Comparison of ENCODE assay signal across 1 cellular context in the genomic region with DNA sequence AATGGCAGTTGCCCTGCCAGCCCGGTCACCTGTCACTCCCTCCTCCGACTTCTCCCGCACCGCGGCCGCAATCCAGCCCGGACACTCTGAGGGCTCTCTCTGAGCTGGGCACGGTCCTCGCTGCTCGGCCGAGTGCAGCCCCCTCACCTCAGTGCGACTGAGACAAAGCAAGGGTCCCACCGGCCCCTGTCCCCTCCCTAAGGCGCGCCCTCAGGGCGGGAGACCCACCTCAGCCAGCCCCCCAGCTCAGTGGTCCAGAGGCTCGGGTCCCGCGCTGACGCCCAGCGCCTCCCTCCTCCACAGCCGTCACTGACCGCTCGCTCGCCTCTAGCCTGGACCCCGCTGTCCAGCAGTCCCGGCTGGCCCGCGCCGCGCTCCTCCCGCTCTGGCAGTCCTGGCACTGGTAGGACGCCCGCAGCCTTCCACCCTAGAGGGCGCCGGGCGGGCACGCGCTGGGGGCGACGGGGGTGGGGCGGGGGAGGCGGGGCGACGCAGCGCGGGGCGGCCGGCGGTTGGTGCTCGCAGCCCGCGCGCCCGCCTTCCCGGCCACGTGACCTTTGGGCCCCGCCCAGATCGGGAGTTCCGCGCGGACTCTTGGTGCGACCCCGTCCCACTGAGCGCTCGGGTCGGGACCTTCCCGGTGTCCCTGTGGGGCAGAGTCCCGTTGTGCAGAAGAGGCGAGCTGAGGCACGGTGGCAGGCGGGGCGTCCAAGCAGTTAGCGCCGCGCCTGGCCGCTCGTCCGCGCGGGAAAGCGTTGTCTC.
TF ChIP-seq lines count a peak whose summit lies in the region.

No MANE protein-coding gene starts in this region.

TF ChIP-seq in K562, 482 proteins besides CTCF, POLR2A, EP300 and RAD21 (continued from another document and continues in another):
- TF ChIP-seq, protein P1, sequence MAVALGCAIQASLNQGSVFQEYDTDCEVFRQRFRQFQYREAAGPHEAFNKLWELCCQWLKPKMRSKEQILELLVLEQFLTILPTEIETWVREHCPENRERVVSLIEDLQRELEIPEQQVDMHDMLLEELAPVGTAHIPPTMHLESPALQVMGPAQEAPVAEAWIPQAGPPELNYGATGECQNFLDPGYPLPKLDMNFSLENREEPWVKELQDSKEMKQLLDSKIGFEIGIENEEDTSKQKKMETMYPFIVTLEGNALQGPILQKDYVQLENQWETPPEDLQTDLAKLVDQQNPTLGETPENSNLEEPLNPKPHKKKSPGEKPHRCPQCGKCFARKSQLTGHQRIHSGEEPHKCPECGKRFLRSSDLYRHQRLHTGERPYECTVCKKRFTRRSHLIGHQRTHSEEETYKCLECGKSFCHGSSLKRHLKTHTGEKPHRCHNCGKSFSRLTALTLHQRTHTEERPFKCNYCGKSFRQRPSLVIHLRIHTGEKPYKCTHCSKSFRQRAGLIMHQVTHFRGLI (CRISPR knock-in tag; IDR thresholded peaks at IDR 0.05), result no peak
- TF ChIP-seq ELF1 (tag; IDR thresholded peaks at IDR 0.05) (no peak), CBX5 (IDR thresholded peaks at IDR 0.05; ENCODE audit: borderline replicate concordance, low read depth) (no peak), ZFP30 (CRISPR knock-in tag; IDR thresholded peaks at IDR 0.05; ENCODE audit: borderline replicate concordance) (no peak), HDAC2 (IDR thresholded peaks at IDR 0.05) (no peak), SMARCA5 (IDR thresholded peaks at IDR 0.05) (no peak), NRF1 (conservative IDR thresholded peaks at IDR 0.05 in 1 of 2, IDR thresholded peaks at IDR 0.05 in 1 of 2) (no peak; a peak in 1 of 4 replicates), FOXA3 (CRISPR knock-in tag; conservative IDR thresholded peaks at IDR 0.05 in 1 of 2, IDR thresholded peaks at IDR 0.05 in 1 of 2) (no peak), MAFG (tag; conservative IDR thresholded peaks at IDR 0.05) (no peak), ZNF507 (tag; conservative IDR thresholded peaks at IDR 0.05) (no peak), FUS (optimal IDR thresholded peaks at IDR 0.05; ENCODE audit: low read depth, low read length) (no peak), GABPA (tag; conservative IDR thresholded peaks at IDR 0.05; ENCODE audit: low read depth) (no peak), KHSRP (IDR thresholded peaks at IDR 0.05) (no peak), DMBX1 (CRISPR knock-in tag; IDR thresholded peaks at IDR 0.05; ENCODE audit: borderline replicate concordance) (no peak), RHOXF2B (CRISPR knock-in tag; conservative IDR thresholded peaks at IDR 0.05) (no peak), NR2C2 (CRISPR knock-in tag; IDR thresholded peaks at IDR 0.05) (no peak), NR2C2 (tag; IDR thresholded peaks at IDR 0.05) (no peak), KLF10 (CRISPR knock-in tag; IDR thresholded peaks at IDR 0.05) (no peak), GATAD2A (IDR thresholded peaks at IDR 0.05) (no peak), ZFP36 (IDR thresholded peaks at IDR 0.05; ENCODE audit: low read depth, low read length, partially characterized antibody) (no peak), ZNF239 (CRISPR knock-in tag; IDR thresholded peaks at IDR 0.05) (no peak), CBX1 (IDR thresholded peaks at IDR 0.05; ENCODE audit: low read depth) (no peak), HDAC1 (IDR thresholded peaks at IDR 0.05) (peak in 1 of 2 experiments; percentile 47; a peak in 1 of 4 replicates), RBBP5 (IDR thresholded peaks at IDR 0.05; ENCODE audit: borderline replicate concordance, insufficient read depth, low read length, poor library complexity, severe bottlenecking) (peak; percentile 71), FOXA1 (IDR thresholded peaks at IDR 0.05; ENCODE audit: borderline replicate concordance) (no peak), HMG20B (CRISPR knock-in tag; IDR thresholded peaks at IDR 0.05) (no peak), U2AF2 (optimal IDR thresholded peaks at IDR 0.05; ENCODE audit: low read depth, low read length) (no peak), ETV1 (tag; conservative IDR thresholded peaks at IDR 0.05; ENCODE audit: low read depth) (no peak), PHTF2 (CRISPR knock-in tag; IDR thresholded peaks at IDR 0.05) (no peak), ZNF143 (CRISPR knock-in tag; IDR thresholded peaks at IDR 0.05) (no peak), ZNF282 (CRISPR knock-in tag; IDR thresholded peaks at IDR 0.05) (no peak), ZNF589 (CRISPR knock-in tag; IDR thresholded peaks at IDR 0.05; ENCODE audit: low read depth) (no peak), LCOR (CRISPR knock-in tag; IDR thresholded peaks at IDR 0.05) (peak; percentile 46; the same call in 1 of the 2 replicates), NR3C1 (CRISPR knock-in tag; IDR thresholded peaks at IDR 0.05) (no peak)
- TF ChIP-seq, protein P2, sequence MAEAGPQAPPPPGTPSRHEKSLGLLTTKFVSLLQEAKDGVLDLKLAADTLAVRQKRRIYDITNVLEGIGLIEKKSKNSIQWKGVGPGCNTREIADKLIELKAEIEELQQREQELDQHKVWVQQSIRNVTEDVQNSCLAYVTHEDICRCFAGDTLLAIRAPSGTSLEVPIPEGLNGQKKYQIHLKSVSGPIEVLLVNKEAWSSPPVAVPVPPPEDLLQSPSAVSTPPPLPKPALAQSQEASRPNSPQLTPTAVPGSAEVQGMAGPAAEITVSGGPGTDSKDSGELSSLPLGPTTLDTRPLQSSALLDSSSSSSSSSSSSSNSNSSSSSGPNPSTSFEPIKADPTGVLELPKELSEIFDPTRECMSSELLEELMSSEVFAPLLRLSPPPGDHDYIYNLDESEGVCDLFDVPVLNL (CRISPR knock-in tag; IDR thresholded peaks at IDR 0.05; ENCODE audit: low read depth), result peak; percentile 68
- TF ChIP-seq, protein P3, sequence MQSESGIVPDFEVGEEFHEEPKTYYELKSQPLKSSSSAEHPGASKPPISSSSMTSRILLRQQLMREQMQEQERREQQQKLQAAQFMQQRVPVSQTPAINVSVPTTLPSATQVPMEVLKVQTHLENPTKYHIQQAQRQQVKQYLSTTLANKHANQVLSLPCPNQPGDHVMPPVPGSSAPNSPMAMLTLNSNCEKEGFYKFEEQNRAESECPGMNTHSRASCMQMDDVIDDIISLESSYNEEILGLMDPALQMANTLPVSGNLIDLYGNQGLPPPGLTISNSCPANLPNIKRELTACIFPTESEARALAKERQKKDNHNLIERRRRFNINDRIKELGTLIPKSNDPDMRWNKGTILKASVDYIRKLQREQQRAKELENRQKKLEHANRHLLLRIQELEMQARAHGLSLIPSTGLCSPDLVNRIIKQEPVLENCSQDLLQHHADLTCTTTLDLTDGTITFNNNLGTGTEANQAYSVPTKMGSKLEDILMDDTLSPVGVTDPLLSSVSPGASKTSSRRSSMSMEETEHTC (IDR thresholded peaks at IDR 0.05), result no peak
- TF ChIP-seq, protein P4, sequence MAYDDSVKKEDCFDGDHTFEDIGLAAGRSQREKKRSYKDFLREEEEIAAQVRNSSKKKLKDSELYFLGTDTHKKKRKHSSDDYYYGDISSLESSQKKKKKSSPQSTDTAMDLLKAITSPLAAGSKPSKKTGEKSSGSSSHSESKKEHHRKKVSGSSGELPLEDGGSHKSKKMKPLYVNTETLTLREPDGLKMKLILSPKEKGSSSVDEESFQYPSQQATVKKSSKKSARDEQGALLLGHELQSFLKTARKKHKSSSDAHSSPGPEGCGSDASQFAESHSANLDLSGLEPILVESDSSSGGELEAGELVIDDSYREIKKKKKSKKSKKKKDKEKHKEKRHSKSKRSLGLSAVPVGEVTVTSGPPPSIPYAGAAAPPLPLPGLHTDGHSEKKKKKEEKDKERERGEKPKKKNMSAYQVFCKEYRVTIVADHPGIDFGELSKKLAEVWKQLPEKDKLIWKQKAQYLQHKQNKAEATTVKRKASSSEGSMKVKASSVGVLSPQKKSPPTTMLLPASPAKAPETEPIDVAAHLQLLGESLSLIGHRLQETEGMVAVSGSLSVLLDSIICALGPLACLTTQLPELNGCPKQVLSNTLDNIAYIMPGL (CRISPR knock-in tag; IDR thresholded peaks at IDR 0.05), result no peak
- TF ChIP-seq, protein P5, sequence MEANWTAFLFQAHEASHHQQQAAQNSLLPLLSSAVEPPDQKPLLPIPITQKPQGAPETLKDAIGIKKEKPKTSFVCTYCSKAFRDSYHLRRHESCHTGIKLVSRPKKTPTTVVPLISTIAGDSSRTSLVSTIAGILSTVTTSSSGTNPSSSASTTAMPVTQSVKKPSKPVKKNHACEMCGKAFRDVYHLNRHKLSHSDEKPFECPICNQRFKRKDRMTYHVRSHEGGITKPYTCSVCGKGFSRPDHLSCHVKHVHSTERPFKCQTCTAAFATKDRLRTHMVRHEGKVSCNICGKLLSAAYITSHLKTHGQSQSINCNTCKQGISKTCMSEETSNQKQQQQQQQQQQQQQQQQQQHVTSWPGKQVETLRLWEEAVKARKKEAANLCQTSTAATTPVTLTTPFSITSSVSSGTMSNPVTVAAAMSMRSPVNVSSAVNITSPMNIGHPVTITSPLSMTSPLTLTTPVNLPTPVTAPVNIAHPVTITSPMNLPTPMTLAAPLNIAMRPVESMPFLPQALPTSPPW (CRISPR knock-in tag; IDR thresholded peaks at IDR 0.05), result peak; percentile 96
- TF ChIP-seq, protein P6, sequence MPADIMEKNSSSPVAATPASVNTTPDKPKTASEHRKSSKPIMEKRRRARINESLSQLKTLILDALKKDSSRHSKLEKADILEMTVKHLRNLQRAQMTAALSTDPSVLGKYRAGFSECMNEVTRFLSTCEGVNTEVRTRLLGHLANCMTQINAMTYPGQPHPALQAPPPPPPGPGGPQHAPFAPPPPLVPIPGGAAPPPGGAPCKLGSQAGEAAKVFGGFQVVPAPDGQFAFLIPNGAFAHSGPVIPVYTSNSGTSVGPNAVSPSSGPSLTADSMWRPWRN (IDR thresholded peaks at IDR 0.05; ENCODE audit: low read depth), result no peak
- TF ChIP-seq, protein P7, sequence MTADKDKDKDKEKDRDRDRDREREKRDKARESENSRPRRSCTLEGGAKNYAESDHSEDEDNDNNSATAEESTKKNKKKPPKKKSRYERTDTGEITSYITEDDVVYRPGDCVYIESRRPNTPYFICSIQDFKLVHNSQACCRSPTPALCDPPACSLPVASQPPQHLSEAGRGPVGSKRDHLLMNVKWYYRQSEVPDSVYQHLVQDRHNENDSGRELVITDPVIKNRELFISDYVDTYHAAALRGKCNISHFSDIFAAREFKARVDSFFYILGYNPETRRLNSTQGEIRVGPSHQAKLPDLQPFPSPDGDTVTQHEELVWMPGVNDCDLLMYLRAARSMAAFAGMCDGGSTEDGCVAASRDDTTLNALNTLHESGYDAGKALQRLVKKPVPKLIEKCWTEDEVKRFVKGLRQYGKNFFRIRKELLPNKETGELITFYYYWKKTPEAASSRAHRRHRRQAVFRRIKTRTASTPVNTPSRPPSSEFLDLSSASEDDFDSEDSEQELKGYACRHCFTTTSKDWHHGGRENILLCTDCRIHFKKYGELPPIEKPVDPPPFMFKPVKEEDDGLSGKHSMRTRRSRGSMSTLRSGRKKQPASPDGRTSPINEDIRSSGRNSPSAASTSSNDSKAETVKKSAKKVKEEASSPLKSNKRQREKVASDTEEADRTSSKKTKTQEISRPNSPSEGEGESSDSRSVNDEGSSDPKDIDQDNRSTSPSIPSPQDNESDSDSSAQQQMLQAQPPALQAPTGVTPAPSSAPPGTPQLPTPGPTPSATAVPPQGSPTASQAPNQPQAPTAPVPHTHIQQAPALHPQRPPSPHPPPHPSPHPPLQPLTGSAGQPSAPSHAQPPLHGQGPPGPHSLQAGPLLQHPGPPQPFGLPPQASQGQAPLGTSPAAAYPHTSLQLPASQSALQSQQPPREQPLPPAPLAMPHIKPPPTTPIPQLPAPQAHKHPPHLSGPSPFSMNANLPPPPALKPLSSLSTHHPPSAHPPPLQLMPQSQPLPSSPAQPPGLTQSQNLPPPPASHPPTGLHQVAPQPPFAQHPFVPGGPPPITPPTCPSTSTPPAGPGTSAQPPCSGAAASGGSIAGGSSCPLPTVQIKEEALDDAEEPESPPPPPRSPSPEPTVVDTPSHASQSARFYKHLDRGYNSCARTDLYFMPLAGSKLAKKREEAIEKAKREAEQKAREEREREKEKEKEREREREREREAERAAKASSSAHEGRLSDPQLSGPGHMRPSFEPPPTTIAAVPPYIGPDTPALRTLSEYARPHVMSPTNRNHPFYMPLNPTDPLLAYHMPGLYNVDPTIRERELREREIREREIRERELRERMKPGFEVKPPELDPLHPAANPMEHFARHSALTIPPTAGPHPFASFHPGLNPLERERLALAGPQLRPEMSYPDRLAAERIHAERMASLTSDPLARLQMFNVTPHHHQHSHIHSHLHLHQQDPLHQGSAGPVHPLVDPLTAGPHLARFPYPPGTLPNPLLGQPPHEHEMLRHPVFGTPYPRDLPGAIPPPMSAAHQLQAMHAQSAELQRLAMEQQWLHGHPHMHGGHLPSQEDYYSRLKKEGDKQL (CRISPR knock-in tag; IDR thresholded peaks at IDR 0.05; ENCODE audit: borderline replicate concordance), result peak; percentile 44; the same call in 1 of the 2 replicates
- TF ChIP-seq, protein P8, sequence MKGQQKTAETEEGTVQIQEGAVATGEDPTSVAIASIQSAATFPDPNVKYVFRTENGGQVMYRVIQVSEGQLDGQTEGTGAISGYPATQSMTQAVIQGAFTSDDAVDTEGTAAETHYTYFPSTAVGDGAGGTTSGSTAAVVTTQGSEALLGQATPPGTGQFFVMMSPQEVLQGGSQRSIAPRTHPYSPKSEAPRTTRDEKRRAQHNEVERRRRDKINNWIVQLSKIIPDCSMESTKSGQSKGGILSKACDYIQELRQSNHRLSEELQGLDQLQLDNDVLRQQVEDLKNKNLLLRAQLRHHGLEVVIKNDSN (CRISPR knock-in tag; IDR thresholded peaks at IDR 0.05), result peak; percentile 90
- TF ChIP-seq, protein P9, sequence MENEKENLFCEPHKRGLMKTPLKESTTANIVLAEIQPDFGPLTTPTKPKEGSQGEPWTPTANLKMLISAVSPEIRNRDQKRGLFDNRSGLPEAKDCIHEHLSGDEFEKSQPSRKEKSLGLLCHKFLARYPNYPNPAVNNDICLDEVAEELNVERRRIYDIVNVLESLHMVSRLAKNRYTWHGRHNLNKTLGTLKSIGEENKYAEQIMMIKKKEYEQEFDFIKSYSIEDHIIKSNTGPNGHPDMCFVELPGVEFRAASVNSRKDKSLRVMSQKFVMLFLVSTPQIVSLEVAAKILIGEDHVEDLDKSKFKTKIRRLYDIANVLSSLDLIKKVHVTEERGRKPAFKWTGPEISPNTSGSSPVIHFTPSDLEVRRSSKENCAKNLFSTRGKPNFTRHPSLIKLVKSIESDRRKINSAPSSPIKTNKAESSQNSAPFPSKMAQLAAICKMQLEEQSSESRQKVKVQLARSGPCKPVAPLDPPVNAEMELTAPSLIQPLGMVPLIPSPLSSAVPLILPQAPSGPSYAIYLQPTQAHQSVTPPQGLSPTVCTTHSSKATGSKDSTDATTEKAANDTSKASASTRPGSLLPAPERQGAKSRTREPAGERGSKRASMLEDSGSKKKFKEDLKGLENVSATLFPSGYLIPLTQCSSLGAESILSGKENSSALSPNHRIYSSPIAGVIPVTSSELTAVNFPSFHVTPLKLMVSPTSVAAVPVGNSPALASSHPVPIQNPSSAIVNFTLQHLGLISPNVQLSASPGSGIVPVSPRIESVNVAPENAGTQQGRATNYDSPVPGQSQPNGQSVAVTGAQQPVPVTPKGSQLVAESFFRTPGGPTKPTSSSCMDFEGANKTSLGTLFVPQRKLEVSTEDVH (IDR thresholded peaks at IDR 0.05; ENCODE audit: low read depth, partially characterized antibody), result peak; percentile 81
- TF ChIP-seq, protein P10, sequence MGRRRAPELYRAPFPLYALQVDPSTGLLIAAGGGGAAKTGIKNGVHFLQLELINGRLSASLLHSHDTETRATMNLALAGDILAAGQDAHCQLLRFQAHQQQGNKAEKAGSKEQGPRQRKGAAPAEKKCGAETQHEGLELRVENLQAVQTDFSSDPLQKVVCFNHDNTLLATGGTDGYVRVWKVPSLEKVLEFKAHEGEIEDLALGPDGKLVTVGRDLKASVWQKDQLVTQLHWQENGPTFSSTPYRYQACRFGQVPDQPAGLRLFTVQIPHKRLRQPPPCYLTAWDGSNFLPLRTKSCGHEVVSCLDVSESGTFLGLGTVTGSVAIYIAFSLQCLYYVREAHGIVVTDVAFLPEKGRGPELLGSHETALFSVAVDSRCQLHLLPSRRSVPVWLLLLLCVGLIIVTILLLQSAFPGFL (CRISPR knock-in tag; IDR thresholded peaks at IDR 0.05), result 0 out of 2 replicates have a peak, but pooled peaks have one; percentile 36
- TF ChIP-seq, protein P11, sequence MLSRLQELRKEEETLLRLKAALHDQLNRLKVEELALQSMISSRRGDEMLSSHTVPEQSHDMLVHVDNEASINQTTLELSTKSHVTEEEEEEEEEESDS (CRISPR knock-in tag; IDR thresholded peaks at IDR 0.05), result no peak
